ENCODE assay signal across 15 cellular contexts in the genomic region with DNA sequence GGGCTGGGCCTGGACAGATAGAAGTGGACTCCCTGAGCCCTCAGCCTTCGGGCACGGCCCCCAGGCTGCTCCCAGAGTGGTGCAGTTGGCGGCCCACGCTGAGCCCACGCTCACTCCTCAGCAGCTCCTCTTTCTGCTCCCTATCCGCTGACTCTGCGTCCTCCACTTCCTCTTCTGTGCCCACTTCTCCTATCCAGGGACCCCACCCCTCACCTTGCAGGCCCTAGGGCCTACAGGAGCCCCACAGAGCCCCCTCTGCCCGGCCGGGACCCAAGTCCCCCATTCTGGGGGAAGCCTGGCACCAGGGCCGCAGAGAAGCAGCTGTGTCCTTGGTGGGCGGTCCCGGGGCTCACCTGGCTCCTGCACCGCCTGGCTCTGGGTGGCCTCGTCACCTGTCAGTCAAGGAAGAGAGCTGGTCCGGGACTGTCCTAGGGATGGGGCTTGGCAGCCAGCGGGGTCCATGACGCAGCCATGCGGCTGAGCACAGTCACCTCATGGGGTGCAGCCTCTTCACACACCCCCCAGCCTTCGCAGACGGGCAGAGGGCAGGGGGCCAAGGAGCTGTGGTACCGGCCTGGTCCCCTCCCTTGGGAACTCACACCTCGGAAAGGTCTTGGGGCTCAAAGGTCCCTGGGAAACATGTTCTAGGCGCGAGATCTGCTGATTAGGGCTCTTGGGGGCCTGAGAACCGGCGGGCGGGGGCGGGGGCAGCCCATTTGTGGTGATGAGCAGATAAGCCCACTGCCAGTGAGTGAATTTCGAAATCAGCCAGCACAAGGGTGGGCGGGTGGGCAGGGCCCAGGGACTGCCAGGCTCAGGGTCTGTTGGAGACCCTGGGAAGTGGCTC. TPM values are rescaled to one million over a fixed set of nuclear protein-coding genes. Genes with fewer than 3 reads are reported as not detected.
DNase-seq lines count a peak whose midpoint lies in the region; ATAC-seq, FAIRE-seq and TF ChIP-seq lines count a peak whose summit lies in the region.
"Had no signal": no experiment of that assay in that cellular context is flagged by ENCODE, and none has a peak within 500 bp of the region (broad histone marks: within the 10 kb centered on the region; RNA-seq: fewer than 3 reads in every experiment).

No MANE protein-coding gene starts in this region.

- intact Hi-C loops in K562 (cut with micrococcal nuclease), result loop anchor here (10.0 kb wide), 1 partner anchor 117 kb away; the partner anchor contains the start of genes EXD3 and NOXA1

- H3K36me3 ChIP-seq in GM06990 (ENCODE audit: control insufficient read depth, insufficient read depth, low read length) (no peaks in the 10 kb centered on the region), K562 (ENCODE audit: control insufficient read depth, insufficient read depth, low read length) (no peaks in the 10 kb centered on the region), neural progenitor cell (no peaks in the 10 kb centered on the region)

- H3K27me3 ChIP-seq in GM06990 (replicated peaks; ENCODE audit: control insufficient read depth, insufficient read depth, low read length), result no peaks in the 10 kb centered on the region; the same call in 1 of the 2 replicates
- no peaks in the 10 kb centered on the region for H3K27me3 ChIP-seq in K562 (ENCODE audit: control insufficient read depth in 2 of 2, insufficient read depth in 2 of 2, low read length in 2 of 2)
- H3K27me3 ChIP-seq in neural progenitor cell, result peaks cover 15% of the 10 kb centered on the region

- TF ChIP-seq CTCF in GM06990 (IDR thresholded peaks at IDR 0.05; ENCODE audit: insufficient read depth, low read length, poor library complexity, severe bottlenecking), result no peak
- no peak for TF ChIP-seq CTCF in K562 (IDR thresholded peaks at IDR 0.05 in 2 of 3, conservative IDR thresholded peaks at IDR 0.05 in 1 of 3; ENCODE audit: insufficient read depth in 2 of 3, low read depth in 1 of 3, low read length in 3 of 3)
- no peak for TF ChIP-seq CTCF in neural progenitor cell (IDR thresholded peaks at IDR 0.05)

- WGBS in K562 (ENCODE audit: insufficient coverage, low coverage, missing lambda C conversion rate), result 35% methylated on average over 21 of the region's 30 CpGs

- no peak overlapping the region for H3K4me3 Mint-ChIP-seq in neural progenitor cell

- peaks cover 7% of the 10 kb centered on the region for H3K9me1 ChIP-seq in K562 (ENCODE audit: control insufficient read depth, insufficient read depth, low read length)

- H3K4me1 Mint-ChIP-seq in neural progenitor cell, result peaks cover 37% of the 10 kb centered on the region

- TF ChIP-seq RAD21 in K562 (CRISPR knock-in tag; conservative IDR thresholded peaks at IDR 0.05 in 1 of 2, IDR thresholded peaks at IDR 0.05 in 1 of 2), result no peak

- DNase-seq in DMS53 (lab: John Stamatoyannopoulos, UW), result peak; percentile 76
- no peak for DNase-seq in DMS53 treated with DMSO at 0.1 percent for 48 hours (lab: John Stamatoyannopoulos, UW; ENCODE audit: unreplicated experiment)
- peak; percentile 23 for DNase-seq in GM06990 (ENCODE audit: extremely low read depth, insufficient read length)
- DNase-seq in K562 (ENCODE audit: extremely low read depth in 1 of 4, low spot score in 3 of 4), result peak in 2 of 4 experiments; percentile 23 to 44
- DNase-seq in neural progenitor cell (ENCODE audit: low spot score), result peak; percentile 13
- no peak for DNase-seq in H4 (ENCODE audit: low spot score)
- DNase-seq in NCI-H82 treated with DMSO at 0.1 percent for 48 hours (lab: John Stamatoyannopoulos, UW; ENCODE audit: unreplicated experiment), result no peak
- DNase-seq: activated CD4-positive, alpha-beta T cell treated with anti-CD3 and anti-CD28 coated beads for 4 hours; foreskin melanocyte had no signal

- TF ChIP-seq EP300 in K562 (IDR thresholded peaks at IDR 0.05; ENCODE audit: low read length), result no peak

- H3K4me2 ChIP-seq in K562 (ENCODE audit: insufficient read depth, low read length) (peak overlapping the region; percentile 14; the same call in 1 of the 2 replicates), neural progenitor cell (no peak overlapping the region)

- no peak overlapping the region for H3K27ac Mint-ChIP-seq in neural progenitor cell

- H3K79me2 ChIP-seq in K562 (ENCODE audit: control insufficient read depth, insufficient read depth, low read length) (no peaks in the 10 kb centered on the region; the same call in 2 of the 3 replicates), neural progenitor cell (ENCODE audit: low read depth) (no peaks in the 10 kb centered on the region)
- H3K79me2 ChIP-seq: parathyroid adenoma had no signal

- no peak for TF ChIP-seq POLR2A in K562 (conservative IDR thresholded peaks at IDR 0.05)
- TF ChIP-seq POLR2A in GM18505 (IDR thresholded peaks at IDR 0.05; ENCODE audit: borderline replicate concordance, extremely low read depth, insufficient read depth, insufficient read length), result no peak

- H3K27me3 Mint-ChIP-seq in neural progenitor cell (ENCODE audit: insufficient read depth, low read depth), result peaks cover 2% of the 10 kb centered on the region

- in situ Hi-C loops in K562 (cut with MboI), result no loop called here

- H3K9ac ChIP-seq in K562 (ENCODE audit: insufficient read depth in 1 of 2, low read depth in 2 of 2, low read length in 2 of 2) (peak overlapping the region in 1 of 2 experiments; percentile 78; a peak in 1 of 4 replicates), neural progenitor cell (no peak overlapping the region)
- H3K9ac ChIP-seq: parathyroid adenoma had no signal

- CTCF ChIA-PET in K562 (lab: Yijun Ruan, JAX; ENCODE audit: low intra/inter-chr PET ratio), result no interaction called here

- POLR2A ChIA-PET in K562 (lab: Yijun Ruan, JAX), result interaction anchor here (0.6 to 0.8 kb wide), 5 partner anchors 10 to 125 kb away, joined by 3 to 5 read pairs (median 4); no protein-coding TSS in a partner anchor

- no peak for FAIRE-seq in K562 (lab: Jason Lieb, UNC)

- peaks cover 21% of the 10 kb centered on the region for H3F3A ChIP-seq in neural progenitor cell (ENCODE audit: low read depth)

- H3K4me3 ChIP-seq in GM06990 (replicated peaks; ENCODE audit: low read depth, low read length) (no peak overlapping the region; the same call in 1 of the 2 replicates), K562 (no peak overlapping the region), neural progenitor cell (no peak overlapping the region)
- H3K4me3 ChIP-seq: lung, SK-N-MC had no signal

- peaks cover 26 to 96% of the 10 kb centered on the region in 2 experiments for H3K4me1 ChIP-seq in K562 (replicated peaks in 1 of 2; ENCODE audit: control insufficient read depth in 2 of 2, insufficient read depth in 2 of 2, low read length in 2 of 2)
- peaks cover 51% of the 10 kb centered on the region for H3K4me1 ChIP-seq in neural progenitor cell
- H3K4me1 ChIP-seq: parathyroid adenoma had no signal

- H3K36me3 Mint-ChIP-seq in neural progenitor cell, result no peaks in the 10 kb centered on the region

- H3K27ac ChIP-seq in K562 (ENCODE audit: extremely low read depth, low read depth, low read length) (no peak overlapping the region), neural progenitor cell (no peak overlapping the region)
- H3K27ac ChIP-seq: 22Rv1, parathyroid adenoma, SK-N-MC had no signal

- no TSS peak for BruUV-seq in K562 (replicated peaks; lab: Mats Ljungman, UMichigan)

- no peaks in the 10 kb centered on the region for H3K9me3 Mint-ChIP-seq in neural progenitor cell

- ATAC-seq in K562 (no peak), GM18505 (IDR thresholded peaks at IDR 0.05; ENCODE audit: unreplicated experiment) (no peak)

- H4K20me1 ChIP-seq in K562 (replicated peaks; ENCODE audit: control insufficient read depth, insufficient read depth, low read length) (peaks cover 8% of the 10 kb centered on the region; the same call in 1 of the 2 replicates), neural progenitor cell (ENCODE audit: low read depth) (peaks cover 9% of the 10 kb centered on the region)

- H2AFZ ChIP-seq in K562 (ENCODE audit: low read depth, low read length), result 0 out of 2 replicates have a peak overlapping the region, but pooled peaks have one; percentile 48
- H2AFZ ChIP-seq in neural progenitor cell (replicated peaks), result no peak overlapping the region
- H2AFZ ChIP-seq: parathyroid adenoma had no signal

- no peaks in the 10 kb centered on the region for H3K9me3 ChIP-seq in K562 (replicated peaks; ENCODE audit: control insufficient read depth, insufficient read depth, low read depth, low read length)
- H3K9me3 ChIP-seq in neural progenitor cell (ENCODE audit: low read depth), result no peaks in the 10 kb centered on the region

RNA-seq across cellular contexts. Expression of gene NRARP, which starts 5.4 kb away (rescaled TPM):
- 6.4 and 15.4 TPM in 2 replicates for total RNA-seq in K562 (2011; cell fraction: chromatin; rRNA removed; ENCODE audit: low replicate concordance)
- total RNA-seq in K562 (2011; cell fraction: nucleolus; rRNA removed), result 16.8 and 18.8 TPM in 2 replicates
- total RNA-seq in K562 (2011; cell fraction: nucleoplasm; rRNA removed), result 11.7 and 13.1 TPM in 2 replicates
- total RNA-seq in K562 (2014; rRNA removed) (19.1 and 25.9 TPM in 2 replicates), K562 (2014; rRNA removed; fragmentation: Illumina TruSeq; extraction: Trizol) (1.6 and 2.0 TPM in 2 replicates), K562 (2015; rRNA removed; fragmentation: Illumina TruSeq; extraction: Trizol) (3.3 and 4.0 TPM in 2 replicates), K562 (2021) (24.5 and 29.5 TPM in 2 replicates), neural progenitor cell (ENCODE audit: low replicate concordance) (20.7 and 25.2 TPM in 2 replicates)
- polyA plus RNA-seq in K562 (2011; rRNA removed) (5.2 and 7.6 TPM in 2 replicates), K562 (2014; fragmentation: Illumina TruSeq; extraction: Trizol) (6.2 and 7.2 TPM in 2 replicates), K562 (2014; fragmentation: Nextera tagmentation; extraction: Ambion mirVana) (not detected), K562 (2014; rRNA removed) (13.8 and 17.8 TPM in 2 replicates)
- polyA plus RNA-seq in K562 (2011; cell fraction: cytosol; rRNA removed), result 10.4 and 26.9 TPM in 2 replicates
- polyA plus RNA-seq in K562 (2011; cell fraction: nucleus; rRNA removed), result 13.1 and 17.8 TPM in 2 replicates
- 6.1 and 8.4 TPM in 2 replicates for polyA plus RNA-seq in K562 (2012)
- polyA minus RNA-seq in K562 (2011; rRNA and poly(A)+ RNA removed), result 1.3 and 1.8 TPM in 2 replicates
- polyA minus RNA-seq in K562 (2011; cell fraction: cytosol; rRNA and poly(A)+ RNA removed), result 9.5 and 11.2 TPM in 2 replicates
- polyA minus RNA-seq in K562 (2011; cell fraction: nucleus; rRNA and poly(A)+ RNA removed), result 9.2 and 12.6 TPM in 2 replicates
- total RNA-seq in H4 (2014; rRNA removed; shearing (Covaris generic)), result 0.37 TPM in 1 of 2 replicates, not detected in the other

RNA-seq across cellular contexts. Expression of gene TOR4A, which starts 30.0 kb away (rescaled TPM):
- 16.4 and 68.0 TPM in 2 replicates for total RNA-seq in K562 (2011; cell fraction: chromatin; rRNA removed; ENCODE audit: low replicate concordance)
- total RNA-seq in K562 (2011; cell fraction: nucleolus; rRNA removed), result 100 and 103 TPM in 2 replicates
- 32.4 and 39.2 TPM in 2 replicates for total RNA-seq in K562 (2011; cell fraction: nucleoplasm; rRNA removed)
- total RNA-seq in K562 (2014; rRNA removed), result 38.5 and 46.9 TPM in 2 replicates
- 3.4 and 4.6 TPM in 2 replicates for total RNA-seq in K562 (2014; rRNA removed; fragmentation: Illumina TruSeq; extraction: Trizol)
- total RNA-seq in K562 (2015; rRNA removed; fragmentation: Illumina TruSeq; extraction: Trizol), result 14.8 and 16.4 TPM in 2 replicates
- total RNA-seq in K562 (2021), result 45.8 and 49.2 TPM in 2 replicates
- 8.6 and 13.0 TPM in 2 replicates for polyA plus RNA-seq in K562 (2011; rRNA removed)
- 18.4 and 58.5 TPM in 2 replicates for polyA plus RNA-seq in K562 (2011; cell fraction: cytosol; rRNA removed)
- 14.8 and 30.5 TPM in 2 replicates for polyA plus RNA-seq in K562 (2011; cell fraction: nucleus; rRNA removed)
- 20.5 and 29.0 TPM in 2 replicates for polyA plus RNA-seq in K562 (2012)
- polyA plus RNA-seq in K562 (2014; fragmentation: Illumina TruSeq; extraction: Trizol), result 8.8 and 14.8 TPM in 2 replicates
- 1 to 10 TPM; 3.9 to 7.0 TPM for polyA plus RNA-seq in K562 (2014; fragmentation: Nextera tagmentation; extraction: Ambion mirVana)
- polyA plus RNA-seq in K562 (2014; rRNA removed), result 23.9 and 27.3 TPM in 2 replicates
- 2.8 and 4.9 TPM in 2 replicates for polyA minus RNA-seq in K562 (2011; rRNA and poly(A)+ RNA removed)
- 27.4 and 32.4 TPM in 2 replicates for polyA minus RNA-seq in K562 (2011; cell fraction: cytosol; rRNA and poly(A)+ RNA removed)
- 13.6 and 14.0 TPM in 2 replicates for polyA minus RNA-seq in K562 (2011; cell fraction: nucleus; rRNA and poly(A)+ RNA removed)
- 0.39 and 2.8 TPM in 2 replicates for total RNA-seq in neural progenitor cell (ENCODE audit: low replicate concordance)
- 0.37 and 1.3 TPM in 2 replicates for total RNA-seq in H4 (2014; rRNA removed; shearing (Covaris generic))

RNA-seq across cellular contexts. Expression of gene NELFB, which starts 52.4 kb away (rescaled TPM):
- 20.6 and 61.7 TPM in 2 replicates for total RNA-seq in K562 (2011; cell fraction: chromatin; rRNA removed; ENCODE audit: low replicate concordance)
- total RNA-seq in K562 (2011; cell fraction: nucleolus; rRNA removed), result 48.5 and 57.8 TPM in 2 replicates
- total RNA-seq in K562 (2011; cell fraction: nucleoplasm; rRNA removed), result 24.1 and 26.4 TPM in 2 replicates
- total RNA-seq in K562 (2014; rRNA removed) (50.0 and 57.8 TPM in 2 replicates), K562 (2014; rRNA removed; fragmentation: Illumina TruSeq; extraction: Trizol) (13.8 and 17.6 TPM in 2 replicates), K562 (2015; rRNA removed; fragmentation: Illumina TruSeq; extraction: Trizol) (29.7 and 30.5 TPM in 2 replicates), K562 (2021) (81.2 and 84.0 TPM in 2 replicates), neural progenitor cell (ENCODE audit: low replicate concordance) (35.2 and 76.1 TPM in 2 replicates)
- polyA plus RNA-seq in K562 (2011; rRNA removed) (38.3 and 49.6 TPM in 2 replicates), K562 (2014; fragmentation: Illumina TruSeq; extraction: Trizol) (28.4 and 52.9 TPM in 2 replicates), K562 (2014; fragmentation: Nextera tagmentation; extraction: Ambion mirVana) (under 1 TPM; 0.24 to 0.49 TPM), K562 (2014; rRNA removed) (56.2 and 57.1 TPM in 2 replicates)
- polyA plus RNA-seq in K562 (2011; cell fraction: cytosol; rRNA removed), result 51.9 and 81.6 TPM in 2 replicates
- polyA plus RNA-seq in K562 (2011; cell fraction: nucleus; rRNA removed), result 55.4 and 66.0 TPM in 2 replicates
- 61.8 and 81.8 TPM in 2 replicates for polyA plus RNA-seq in K562 (2012)
- 22.0 and 33.8 TPM in 2 replicates for polyA minus RNA-seq in K562 (2011; rRNA and poly(A)+ RNA removed)
- 41.6 and 47.4 TPM in 2 replicates for polyA minus RNA-seq in K562 (2011; cell fraction: cytosol; rRNA and poly(A)+ RNA removed)
- polyA minus RNA-seq in K562 (2011; cell fraction: nucleus; rRNA and poly(A)+ RNA removed), result 11.4 and 18.9 TPM in 2 replicates
- total RNA-seq in H4 (2014; rRNA removed; shearing (Covaris generic)), result 29.5 and 33.0 TPM in 2 replicates

RNA-seq across cellular contexts. Expression of gene STPG3, which starts 56.4 kb away (rescaled TPM):
- total RNA-seq in K562 (2011; cell fraction: chromatin; rRNA removed; ENCODE audit: low replicate concordance), result not detected in 2 replicates
- total RNA-seq in K562 (2011; cell fraction: nucleolus; rRNA removed), result not detected in 2 replicates
- total RNA-seq in K562 (2011; cell fraction: nucleoplasm; rRNA removed), result not detected in 2 replicates
- total RNA-seq in K562 (2014; rRNA removed) (not detected in 2 replicates), K562 (2014; rRNA removed; fragmentation: Illumina TruSeq; extraction: Trizol) (not detected in 2 replicates), K562 (2015; rRNA removed; fragmentation: Illumina TruSeq; extraction: Trizol) (not detected in 2 replicates), K562 (2021) (not detected in 2 replicates), neural progenitor cell (ENCODE audit: low replicate concordance) (not detected in 2 replicates)
- polyA plus RNA-seq in K562 (2011; rRNA removed) (not detected in 2 replicates), K562 (2014; fragmentation: Illumina TruSeq; extraction: Trizol) (not detected in 2 replicates), K562 (2014; fragmentation: Nextera tagmentation; extraction: Ambion mirVana) (not detected), K562 (2014; rRNA removed) (not detected in 2 replicates)
- polyA plus RNA-seq in K562 (2011; cell fraction: cytosol; rRNA removed), result not detected in 2 replicates
- polyA plus RNA-seq in K562 (2011; cell fraction: nucleus; rRNA removed), result not detected in 2 replicates
- polyA plus RNA-seq in K562 (2012), result 1.4 TPM in 2 replicates
- not detected in 2 replicates for polyA minus RNA-seq in K562 (2011; rRNA and poly(A)+ RNA removed)
- polyA minus RNA-seq in K562 (2011; cell fraction: cytosol; rRNA and poly(A)+ RNA removed), result not detected in 2 replicates
- 0.44 TPM in 1 of 2 replicates, not detected in the other for polyA minus RNA-seq in K562 (2011; cell fraction: nucleus; rRNA and poly(A)+ RNA removed)
- not detected in 2 replicates for total RNA-seq in H4 (2014; rRNA removed; shearing (Covaris generic))
- total RNA-seq: lung, temporal lobe had no signal

Comparison
In these comparisons a context has a peak if more than half of its experiments do, and no peak if none do; other contexts are left out.
1. DNase-seq: peak in DMS53 (single experiment), GM06990 (single experiment) and neural progenitor cell (single experiment); none in DMS53 treated with DMSO at 0.1 percent for 48 hours (single experiment), H4 (single experiment) and NCI-H82 treated with DMSO at 0.1 percent for 48 hours (single experiment).